Comparison of ENCODE assay signal across 1 cellular context in the genomic region with DNA sequence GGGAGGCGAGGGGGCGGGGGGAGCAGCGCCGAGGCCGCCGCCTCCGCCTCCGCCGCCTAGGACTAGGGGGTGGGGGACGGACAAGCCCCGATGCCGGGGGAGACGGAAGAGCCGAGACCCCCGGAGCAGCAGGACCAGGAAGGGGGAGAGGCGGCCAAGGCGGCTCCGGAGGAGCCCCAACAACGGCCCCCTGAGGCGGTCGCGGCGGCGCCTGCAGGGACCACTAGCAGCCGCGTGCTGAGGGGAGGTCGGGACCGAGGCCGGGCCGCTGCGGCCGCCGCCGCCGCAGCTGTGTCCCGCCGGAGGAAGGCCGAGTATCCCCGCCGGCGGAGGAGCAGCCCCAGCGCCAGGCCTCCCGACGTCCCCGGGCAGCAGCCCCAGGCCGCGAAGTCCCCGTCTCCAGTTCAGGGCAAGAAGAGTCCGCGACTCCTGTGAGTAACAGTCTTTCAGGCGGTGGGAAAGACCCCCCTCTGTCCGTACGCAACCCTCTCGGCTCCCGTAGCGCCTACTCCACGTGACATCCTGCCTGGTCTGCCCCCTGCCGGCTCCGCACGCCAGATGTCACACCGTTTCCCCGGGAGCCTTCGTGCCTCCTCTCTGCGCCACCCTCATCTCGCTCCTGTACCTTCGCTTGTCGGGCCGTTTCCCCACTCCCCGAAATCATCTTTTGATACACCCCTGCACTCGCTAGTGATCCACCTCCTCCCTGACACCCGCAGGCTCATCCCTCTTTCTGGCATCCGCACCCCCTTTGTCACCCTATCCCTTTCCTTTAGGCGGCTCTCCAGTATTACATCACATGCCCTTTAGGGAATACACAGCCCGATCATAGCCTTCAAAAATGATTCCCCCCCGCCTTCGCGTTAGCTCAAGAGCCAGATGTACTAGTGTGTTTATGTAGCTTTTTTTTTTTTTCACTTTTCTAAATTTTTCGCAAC.
TF ChIP-seq lines count a peak whose summit lies in the region.

No MANE protein-coding gene starts in this region.

TF ChIP-seq in HCT116, 20 proteins besides CTCF, POLR2A, EP300 and RAD21 (continued from another document):
- TF ChIP-seq FOSL1 (IDR thresholded peaks at IDR 0.05; ENCODE audit: low read depth), result no peak
- TF ChIP-seq, protein P1, sequence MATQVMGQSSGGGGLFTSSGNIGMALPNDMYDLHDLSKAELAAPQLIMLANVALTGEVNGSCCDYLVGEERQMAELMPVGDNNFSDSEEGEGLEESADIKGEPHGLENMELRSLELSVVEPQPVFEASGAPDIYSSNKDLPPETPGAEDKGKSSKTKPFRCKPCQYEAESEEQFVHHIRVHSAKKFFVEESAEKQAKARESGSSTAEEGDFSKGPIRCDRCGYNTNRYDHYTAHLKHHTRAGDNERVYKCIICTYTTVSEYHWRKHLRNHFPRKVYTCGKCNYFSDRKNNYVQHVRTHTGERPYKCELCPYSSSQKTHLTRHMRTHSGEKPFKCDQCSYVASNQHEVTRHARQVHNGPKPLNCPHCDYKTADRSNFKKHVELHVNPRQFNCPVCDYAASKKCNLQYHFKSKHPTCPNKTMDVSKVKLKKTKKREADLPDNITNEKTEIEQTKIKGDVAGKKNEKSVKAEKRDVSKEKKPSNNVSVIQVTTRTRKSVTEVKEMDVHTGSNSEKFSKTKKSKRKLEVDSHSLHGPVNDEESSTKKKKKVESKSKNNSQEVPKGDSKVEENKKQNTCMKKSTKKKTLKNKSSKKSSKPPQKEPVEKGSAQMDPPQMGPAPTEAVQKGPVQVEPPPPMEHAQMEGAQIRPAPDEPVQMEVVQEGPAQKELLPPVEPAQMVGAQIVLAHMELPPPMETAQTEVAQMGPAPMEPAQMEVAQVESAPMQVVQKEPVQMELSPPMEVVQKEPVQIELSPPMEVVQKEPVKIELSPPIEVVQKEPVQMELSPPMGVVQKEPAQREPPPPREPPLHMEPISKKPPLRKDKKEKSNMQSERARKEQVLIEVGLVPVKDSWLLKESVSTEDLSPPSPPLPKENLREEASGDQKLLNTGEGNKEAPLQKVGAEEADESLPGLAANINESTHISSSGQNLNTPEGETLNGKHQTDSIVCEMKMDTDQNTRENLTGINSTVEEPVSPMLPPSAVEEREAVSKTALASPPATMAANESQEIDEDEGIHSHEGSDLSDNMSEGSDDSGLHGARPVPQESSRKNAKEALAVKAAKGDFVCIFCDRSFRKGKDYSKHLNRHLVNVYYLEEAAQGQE (IDR thresholded peaks at IDR 0.05; ENCODE audit: low read depth), result no peak
- TF ChIP-seq ZFX (IDR thresholded peaks at IDR 0.05), result peak; percentile 88
- no peak for TF ChIP-seq ELF1 (IDR thresholded peaks at IDR 0.05; ENCODE audit: borderline replicate concordance, low read depth)
- no peak for TF ChIP-seq JUND (IDR thresholded peaks at IDR 0.05)
- peak; percentile 77; the same call in 1 of the 2 replicates for TF ChIP-seq CBX3 (IDR thresholded peaks at IDR 0.05; ENCODE audit: low read depth)
- peak; percentile 56; the same call in 1 of the 2 replicates for TF ChIP-seq SRF (IDR thresholded peaks at IDR 0.05; ENCODE audit: low read depth)
- peak; percentile 86 for TF ChIP-seq SIN3A (IDR thresholded peaks at IDR 0.05; ENCODE audit: low read depth)
- TF ChIP-seq, protein P2, sequence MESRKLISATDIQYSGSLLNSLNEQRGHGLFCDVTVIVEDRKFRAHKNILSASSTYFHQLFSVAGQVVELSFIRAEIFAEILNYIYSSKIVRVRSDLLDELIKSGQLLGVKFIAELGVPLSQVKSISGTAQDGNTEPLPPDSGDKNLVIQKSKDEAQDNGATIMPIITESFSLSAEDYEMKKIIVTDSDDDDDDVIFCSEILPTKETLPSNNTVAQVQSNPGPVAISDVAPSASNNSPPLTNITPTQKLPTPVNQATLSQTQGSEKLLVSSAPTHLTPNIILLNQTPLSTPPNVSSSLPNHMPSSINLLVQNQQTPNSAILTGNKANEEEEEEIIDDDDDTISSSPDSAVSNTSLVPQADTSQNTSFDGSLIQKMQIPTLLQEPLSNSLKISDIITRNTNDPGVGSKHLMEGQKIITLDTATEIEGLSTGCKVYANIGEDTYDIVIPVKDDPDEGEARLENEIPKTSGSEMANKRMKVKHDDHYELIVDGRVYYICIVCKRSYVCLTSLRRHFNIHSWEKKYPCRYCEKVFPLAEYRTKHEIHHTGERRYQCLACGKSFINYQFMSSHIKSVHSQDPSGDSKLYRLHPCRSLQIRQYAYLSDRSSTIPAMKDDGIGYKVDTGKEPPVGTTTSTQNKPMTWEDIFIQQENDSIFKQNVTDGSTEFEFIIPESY (IDR thresholded peaks at IDR 0.05; ENCODE audit: extremely low read depth, insufficient replicate concordance, low read length), result no peak
- TF ChIP-seq EZH2 (IDR thresholded peaks at IDR 0.05), result no peak
- peak; percentile 51 for TF ChIP-seq TCF7L2 (IDR thresholded peaks at IDR 0.05; ENCODE audit: borderline replicate concordance, extremely low read depth, insufficient read depth, insufficient read length)
- TF ChIP-seq, protein P3, sequence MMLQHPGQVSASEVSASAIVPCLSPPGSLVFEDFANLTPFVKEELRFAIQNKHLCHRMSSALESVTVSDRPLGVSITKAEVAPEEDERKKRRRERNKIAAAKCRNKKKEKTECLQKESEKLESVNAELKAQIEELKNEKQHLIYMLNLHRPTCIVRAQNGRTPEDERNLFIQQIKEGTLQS (IDR thresholded peaks at IDR 0.05), result no peak
- peak; percentile 78 for TF ChIP-seq POLR2AphosphoS5 (IDR thresholded peaks at IDR 0.05; ENCODE audit: low read depth, low read length)
